In genomic region chr3:149018247-149018646, GRCh38 we compare ENCODE assay signal across 17 cellular contexts. TPM values are rescaled to one million over a fixed set of nuclear protein-coding genes. Genes with fewer than 3 reads are reported as not detected.
A peak's percentile ranks its signal among the peaks of the same experiment; 100 is the strongest.
DNase-seq lines count a peak whose midpoint lies in the region; ATAC-seq and TF ChIP-seq lines count a peak whose summit lies in the region.
"Had no signal": no experiment of that assay in that cellular context is flagged by ENCODE, and none has a peak within 500 bp of the region (broad histone marks: within the 10 kb centered on the region; RNA-seq: fewer than 3 reads in every experiment).

No MANE protein-coding gene starts in this region.

- intact Hi-C loops in natural killer cell (cut with micrococcal nuclease) = no loop called here

- H3K4me1 Mint-ChIP-seq in chondrocyte (ENCODE audit: low read depth) (peaks cover 54% of the 10 kb centered on the region), natural killer cell (peaks cover 37 to 52% of the 10 kb centered on the region in 2 donors), mesothelial cell of epicardium (no peaks in the 10 kb centered on the region)
- H3K4me1 Mint-ChIP-seq: activated naive CD4-positive, alpha-beta T cell treated with anti-CD3 and anti-CD28 coated beads, Interleukin-2, amount 10 ng/mL, durations not matched to agents 7 days and 5 days; B cell had no signal

- H3K27ac Mint-ChIP-seq in chondrocyte (ENCODE audit: unreplicated experiment) = peak overlapping the region; percentile 38
- H3K27ac Mint-ChIP-seq in natural killer cell = peak overlapping the region; percentile 8 to 33
- H3K27ac Mint-ChIP-seq in mesothelial cell of epicardium = no peak overlapping the region
- H3K27ac Mint-ChIP-seq: activated CD8-positive, alpha-beta memory T cell treated with anti-CD3 and anti-CD28 coated beads, Interleukin-2, amount 10 ng/mL, durations not matched to agents 7 days and 5 days; activated naive CD4-positive, alpha-beta T cell treated with anti-CD3 and anti-CD28 coated beads, Interleukin-2, amount 10 ng/mL, durations not matched to agents 7 days and 5 days; B cell had no signal

- DNase-seq in AG08395 (ENCODE audit: low spot score) (peak; percentile 26), GM03348 (ENCODE audit: low spot score) (peak; percentile 33), chondrocyte (ENCODE audit: low spot score) (no peak), natural killer cell (no peak), OCI-M2 (lab: John Stamatoyannopoulos, UW; ENCODE audit: unreplicated experiment) (no peak), epidermal melanocyte (ENCODE audit: insufficient read length, low spot score) (no peak), mesothelial cell of epicardium (ENCODE audit: low spot score in 2 of 2, unreplicated experiment in 2 of 2) (no peak)
- DNase-seq: activated CD8-positive, alpha-beta memory T cell treated with anti-CD3 and anti-CD28 coated beads, Interleukin-2, amount 10 ng/mL, durations not matched to agents 7 days and 5 days; activated naive CD4-positive, alpha-beta T cell treated with anti-CD3 and anti-CD28 coated beads, Interleukin-2, amount 10 ng/mL, durations not matched to agents 7 days and 5 days; KBM-7; mesendoderm; NCI-H1417; NCI-H446 treated with DMSO at 0.1 percent for 48 hours; nucleus accumbens had no signal

- no peaks in the 10 kb centered on the region for H3K27me3 Mint-ChIP-seq in chondrocyte (ENCODE audit: low read depth)
- H3K27me3 Mint-ChIP-seq in natural killer cell (ENCODE audit: low read depth in 2 of 2) = no peaks in the 10 kb centered on the region
- no peaks in the 10 kb centered on the region for H3K27me3 Mint-ChIP-seq in mesothelial cell of epicardium (ENCODE audit: low read depth)
- H3K27me3 Mint-ChIP-seq: activated CD8-positive, alpha-beta memory T cell treated with anti-CD3 and anti-CD28 coated beads, Interleukin-2, amount 10 ng/mL, durations not matched to agents 7 days and 5 days; activated naive CD4-positive, alpha-beta T cell treated with anti-CD3 and anti-CD28 coated beads, Interleukin-2, amount 10 ng/mL, durations not matched to agents 7 days and 5 days; B cell had no signal

- no peak overlapping the region for H3K4me3 Mint-ChIP-seq in chondrocyte (ENCODE audit: unreplicated experiment)
- H3K4me3 Mint-ChIP-seq in natural killer cell = no peak overlapping the region
- H3K4me3 Mint-ChIP-seq in mesothelial cell of epicardium = no peak overlapping the region
- H3K4me3 Mint-ChIP-seq: activated CD8-positive, alpha-beta memory T cell treated with anti-CD3 and anti-CD28 coated beads, Interleukin-2, amount 10 ng/mL, durations not matched to agents 7 days and 5 days; activated naive CD4-positive, alpha-beta T cell treated with anti-CD3 and anti-CD28 coated beads, Interleukin-2, amount 10 ng/mL, durations not matched to agents 7 days and 5 days; B cell had no signal

- no peak for ATAC-seq in natural killer cell
- ATAC-seq in GM18909 (IDR thresholded peaks at IDR 0.05; ENCODE audit: poor library complexity, unreplicated experiment) = no peak
- ATAC-seq: activated CD8-positive, alpha-beta memory T cell treated with anti-CD3 and anti-CD28 coated beads, Interleukin-2, amount 10 ng/mL, durations not matched to agents 7 days and 5 days; esophagus mucosa had no signal

- H3K9me3 Mint-ChIP-seq in chondrocyte (ENCODE audit: low read depth) = no peaks in the 10 kb centered on the region
- H3K9me3 Mint-ChIP-seq in natural killer cell = no peaks in the 10 kb centered on the region
- no peaks in the 10 kb centered on the region for H3K9me3 Mint-ChIP-seq in mesothelial cell of epicardium
- H3K9me3 Mint-ChIP-seq: activated naive CD4-positive, alpha-beta T cell treated with anti-CD3 and anti-CD28 coated beads, Interleukin-2, amount 10 ng/mL, durations not matched to agents 7 days and 5 days had no signal

- peaks cover 15% of the 10 kb centered on the region for H3K36me3 Mint-ChIP-seq in chondrocyte (ENCODE audit: low read depth)
- peaks cover 16% of the 10 kb centered on the region for H3K36me3 Mint-ChIP-seq in natural killer cell
- H3K36me3 Mint-ChIP-seq in mesothelial cell of epicardium = peaks cover 16% of the 10 kb centered on the region

- TF ChIP-seq CTCF in chondrocyte (IDR thresholded peaks at IDR 0.05) (no peak), natural killer cell (IDR thresholded peaks at IDR 0.05) (no peak), mesothelial cell of epicardium (IDR thresholded peaks at IDR 0.05; ENCODE audit: unreplicated experiment) (no peak)

RNA-seq across cellular contexts. Expression of gene GYG1, which starts 26.9 kb away (rescaled TPM):
- 41.2 to 50.1 TPM (median 48.1 TPM) in 3 replicates for total RNA-seq in chondrocyte
- total RNA-seq in natural killer cell = 10 to 100 TPM; 46.6 to 56.5 (median 49.6) TPM
- total RNA-seq in mesothelial cell of epicardium = 20.9 to 22.5 TPM (median 21.2 TPM) in 3 replicates

Comparison
In these comparisons a context has a peak if more than half of its experiments do, and no peak if none do; other contexts are left out.
1. DNase-seq: peak in AG08395 (single experiment) and GM03348 (single experiment); none in chondrocyte (single experiment), natural killer cell (single experiment), OCI-M2 (single experiment), epidermal melanocyte (single experiment) and mesothelial cell of epicardium (0 of 2).